Comparison of ENCODE assay signal across 4 cellular contexts in the genomic region with DNA sequence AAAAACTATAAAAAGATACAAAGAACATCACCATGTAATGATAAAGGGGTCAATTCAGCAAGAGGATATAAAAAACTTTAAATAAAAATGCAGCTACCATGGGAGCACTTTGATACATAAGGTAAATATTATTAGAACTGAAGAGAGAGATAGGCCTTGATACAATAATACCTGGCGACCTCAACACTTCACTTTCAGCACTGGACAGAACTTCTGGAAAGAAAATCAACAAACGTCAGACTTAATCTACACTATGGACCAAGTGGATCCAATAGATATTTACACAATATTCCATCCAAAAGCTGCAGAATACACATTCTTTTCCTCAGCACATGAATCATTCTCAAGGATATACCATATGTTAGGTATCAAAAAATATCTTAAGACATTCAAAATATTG.
A peak's percentile ranks its signal among the peaks of the same experiment; 100 is the strongest.
TF ChIP-seq lines count a peak whose summit lies in the region.

No MANE protein-coding gene starts in this region.

TF ChIP-seq in A549, 52 proteins besides CTCF, POLR2A, EP300 and RAD21 (continued from another document):
- TF ChIP-seq, protein P1, sequence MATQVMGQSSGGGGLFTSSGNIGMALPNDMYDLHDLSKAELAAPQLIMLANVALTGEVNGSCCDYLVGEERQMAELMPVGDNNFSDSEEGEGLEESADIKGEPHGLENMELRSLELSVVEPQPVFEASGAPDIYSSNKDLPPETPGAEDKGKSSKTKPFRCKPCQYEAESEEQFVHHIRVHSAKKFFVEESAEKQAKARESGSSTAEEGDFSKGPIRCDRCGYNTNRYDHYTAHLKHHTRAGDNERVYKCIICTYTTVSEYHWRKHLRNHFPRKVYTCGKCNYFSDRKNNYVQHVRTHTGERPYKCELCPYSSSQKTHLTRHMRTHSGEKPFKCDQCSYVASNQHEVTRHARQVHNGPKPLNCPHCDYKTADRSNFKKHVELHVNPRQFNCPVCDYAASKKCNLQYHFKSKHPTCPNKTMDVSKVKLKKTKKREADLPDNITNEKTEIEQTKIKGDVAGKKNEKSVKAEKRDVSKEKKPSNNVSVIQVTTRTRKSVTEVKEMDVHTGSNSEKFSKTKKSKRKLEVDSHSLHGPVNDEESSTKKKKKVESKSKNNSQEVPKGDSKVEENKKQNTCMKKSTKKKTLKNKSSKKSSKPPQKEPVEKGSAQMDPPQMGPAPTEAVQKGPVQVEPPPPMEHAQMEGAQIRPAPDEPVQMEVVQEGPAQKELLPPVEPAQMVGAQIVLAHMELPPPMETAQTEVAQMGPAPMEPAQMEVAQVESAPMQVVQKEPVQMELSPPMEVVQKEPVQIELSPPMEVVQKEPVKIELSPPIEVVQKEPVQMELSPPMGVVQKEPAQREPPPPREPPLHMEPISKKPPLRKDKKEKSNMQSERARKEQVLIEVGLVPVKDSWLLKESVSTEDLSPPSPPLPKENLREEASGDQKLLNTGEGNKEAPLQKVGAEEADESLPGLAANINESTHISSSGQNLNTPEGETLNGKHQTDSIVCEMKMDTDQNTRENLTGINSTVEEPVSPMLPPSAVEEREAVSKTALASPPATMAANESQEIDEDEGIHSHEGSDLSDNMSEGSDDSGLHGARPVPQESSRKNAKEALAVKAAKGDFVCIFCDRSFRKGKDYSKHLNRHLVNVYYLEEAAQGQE (IDR thresholded peaks at IDR 0.05): peak; percentile 33; the same call in 1 of the 2 replicates
- TF ChIP-seq, protein P2, sequence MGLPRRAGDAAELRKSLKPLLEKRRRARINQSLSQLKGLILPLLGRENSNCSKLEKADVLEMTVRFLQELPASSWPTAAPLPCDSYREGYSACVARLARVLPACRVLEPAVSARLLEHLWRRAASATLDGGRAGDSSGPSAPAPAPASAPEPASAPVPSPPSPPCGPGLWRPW (IDR thresholded peaks at IDR 0.05): no peak
TF ChIP-seq in A549: peak in this region for 1.

TF ChIP-seq in HEK293, 187 proteins besides CTCF, POLR2A, EP300 and RAD21 (continued from another document):
- TF ChIP-seq, protein P1 (tag by site-specific recombination; IDR thresholded peaks at IDR 0.05): peak; percentile 57; the same call in 1 of the 2 replicates

TF ChIP-seq in Ishikawa, 13 proteins besides CTCF, POLR2A, EP300 and RAD21 (continued from another document):
- TF ChIP-seq, protein P1 (IDR thresholded peaks at IDR 0.05; ENCODE audit: low read depth): peak; percentile 67
- TF ChIP-seq TAF1 (IDR thresholded peaks at IDR 0.05; ENCODE audit: low read depth) (no peak), ZBTB7A (IDR thresholded peaks at IDR 0.05; ENCODE audit: low read depth) (no peak)
- TF ChIP-seq, protein P3, sequence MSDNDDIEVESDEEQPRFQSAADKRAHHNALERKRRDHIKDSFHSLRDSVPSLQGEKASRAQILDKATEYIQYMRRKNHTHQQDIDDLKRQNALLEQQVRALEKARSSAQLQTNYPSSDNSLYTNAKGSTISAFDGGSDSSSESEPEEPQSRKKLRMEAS (IDR thresholded peaks at IDR 0.05): no peak
- TF ChIP-seq, protein P4, sequence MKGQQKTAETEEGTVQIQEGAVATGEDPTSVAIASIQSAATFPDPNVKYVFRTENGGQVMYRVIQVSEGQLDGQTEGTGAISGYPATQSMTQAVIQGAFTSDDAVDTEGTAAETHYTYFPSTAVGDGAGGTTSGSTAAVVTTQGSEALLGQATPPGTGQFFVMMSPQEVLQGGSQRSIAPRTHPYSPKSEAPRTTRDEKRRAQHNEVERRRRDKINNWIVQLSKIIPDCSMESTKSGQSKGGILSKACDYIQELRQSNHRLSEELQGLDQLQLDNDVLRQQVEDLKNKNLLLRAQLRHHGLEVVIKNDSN (IDR thresholded peaks at IDR 0.05): no peak
TF ChIP-seq in Ishikawa: peak in this region for 1.

TF ChIP-seq in WTC11, 78 proteins besides CTCF, POLR2A, EP300 and RAD21 (continued from another document and continues in another):
- TF ChIP-seq TCF7 (CRISPR knock-in tag; IDR thresholded peaks at IDR 0.05; ENCODE audit: low read depth) (no peak), SP1 (CRISPR knock-in tag; conservative IDR thresholded peaks at IDR 0.05) (no peak), NFE2L1 (CRISPR knock-in tag; IDR thresholded peaks at IDR 0.05) (no peak), MYBL2 (CRISPR knock-in tag; IDR thresholded peaks at IDR 0.05) (no peak)
- TF ChIP-seq, protein P5, sequence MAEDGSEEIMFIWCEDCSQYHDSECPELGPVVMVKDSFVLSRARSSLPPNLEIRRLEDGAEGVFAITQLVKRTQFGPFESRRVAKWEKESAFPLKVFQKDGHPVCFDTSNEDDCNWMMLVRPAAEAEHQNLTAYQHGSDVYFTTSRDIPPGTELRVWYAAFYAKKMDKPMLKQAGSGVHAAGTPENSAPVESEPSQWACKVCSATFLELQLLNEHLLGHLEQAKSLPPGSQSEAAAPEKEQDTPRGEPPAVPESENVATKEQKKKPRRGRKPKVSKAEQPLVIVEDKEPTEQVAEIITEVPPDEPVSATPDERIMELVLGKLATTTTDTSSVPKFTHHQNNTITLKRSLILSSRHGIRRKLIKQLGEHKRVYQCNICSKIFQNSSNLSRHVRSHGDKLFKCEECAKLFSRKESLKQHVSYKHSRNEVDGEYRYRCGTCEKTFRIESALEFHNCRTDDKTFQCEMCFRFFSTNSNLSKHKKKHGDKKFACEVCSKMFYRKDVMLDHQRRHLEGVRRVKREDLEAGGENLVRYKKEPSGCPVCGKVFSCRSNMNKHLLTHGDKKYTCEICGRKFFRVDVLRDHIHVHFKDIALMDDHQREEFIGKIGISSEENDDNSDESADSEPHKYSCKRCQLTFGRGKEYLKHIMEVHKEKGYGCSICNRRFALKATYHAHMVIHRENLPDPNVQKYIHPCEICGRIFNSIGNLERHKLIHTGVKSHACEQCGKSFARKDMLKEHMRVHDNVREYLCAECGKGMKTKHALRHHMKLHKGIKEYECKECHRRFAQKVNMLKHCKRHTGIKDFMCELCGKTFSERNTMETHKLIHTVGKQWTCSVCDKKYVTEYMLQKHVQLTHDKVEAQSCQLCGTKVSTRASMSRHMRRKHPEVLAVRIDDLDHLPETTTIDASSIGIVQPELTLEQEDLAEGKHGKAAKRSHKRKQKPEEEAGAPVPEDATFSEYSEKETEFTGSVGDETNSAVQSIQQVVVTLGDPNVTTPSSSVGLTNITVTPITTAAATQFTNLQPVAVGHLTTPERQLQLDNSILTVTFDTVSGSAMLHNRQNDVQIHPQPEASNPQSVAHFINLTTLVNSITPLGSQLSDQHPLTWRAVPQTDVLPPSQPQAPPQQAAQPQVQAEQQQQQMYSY (CRISPR knock-in tag; IDR thresholded peaks at IDR 0.05): no peak
- TF ChIP-seq, protein P6, sequence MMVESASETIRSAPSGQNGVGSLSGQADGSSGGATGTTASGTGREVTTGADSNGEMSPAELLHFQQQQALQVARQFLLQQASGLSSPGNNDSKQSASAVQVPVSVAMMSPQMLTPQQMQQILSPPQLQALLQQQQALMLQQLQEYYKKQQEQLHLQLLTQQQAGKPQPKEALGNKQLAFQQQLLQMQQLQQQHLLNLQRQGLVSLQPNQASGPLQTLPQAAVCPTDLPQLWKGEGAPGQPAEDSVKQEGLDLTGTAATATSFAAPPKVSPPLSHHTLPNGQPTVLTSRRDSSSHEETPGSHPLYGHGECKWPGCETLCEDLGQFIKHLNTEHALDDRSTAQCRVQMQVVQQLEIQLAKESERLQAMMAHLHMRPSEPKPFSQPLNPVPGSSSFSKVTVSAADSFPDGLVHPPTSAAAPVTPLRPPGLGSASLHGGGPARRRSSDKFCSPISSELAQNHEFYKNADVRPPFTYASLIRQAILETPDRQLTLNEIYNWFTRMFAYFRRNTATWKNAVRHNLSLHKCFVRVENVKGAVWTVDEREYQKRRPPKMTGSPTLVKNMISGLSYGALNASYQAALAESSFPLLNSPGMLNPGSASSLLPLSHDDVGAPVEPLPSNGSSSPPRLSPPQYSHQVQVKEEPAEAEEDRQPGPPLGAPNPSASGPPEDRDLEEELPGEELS (CRISPR knock-in tag; IDR thresholded peaks at IDR 0.05): no peak
- TF ChIP-seq, protein P7, sequence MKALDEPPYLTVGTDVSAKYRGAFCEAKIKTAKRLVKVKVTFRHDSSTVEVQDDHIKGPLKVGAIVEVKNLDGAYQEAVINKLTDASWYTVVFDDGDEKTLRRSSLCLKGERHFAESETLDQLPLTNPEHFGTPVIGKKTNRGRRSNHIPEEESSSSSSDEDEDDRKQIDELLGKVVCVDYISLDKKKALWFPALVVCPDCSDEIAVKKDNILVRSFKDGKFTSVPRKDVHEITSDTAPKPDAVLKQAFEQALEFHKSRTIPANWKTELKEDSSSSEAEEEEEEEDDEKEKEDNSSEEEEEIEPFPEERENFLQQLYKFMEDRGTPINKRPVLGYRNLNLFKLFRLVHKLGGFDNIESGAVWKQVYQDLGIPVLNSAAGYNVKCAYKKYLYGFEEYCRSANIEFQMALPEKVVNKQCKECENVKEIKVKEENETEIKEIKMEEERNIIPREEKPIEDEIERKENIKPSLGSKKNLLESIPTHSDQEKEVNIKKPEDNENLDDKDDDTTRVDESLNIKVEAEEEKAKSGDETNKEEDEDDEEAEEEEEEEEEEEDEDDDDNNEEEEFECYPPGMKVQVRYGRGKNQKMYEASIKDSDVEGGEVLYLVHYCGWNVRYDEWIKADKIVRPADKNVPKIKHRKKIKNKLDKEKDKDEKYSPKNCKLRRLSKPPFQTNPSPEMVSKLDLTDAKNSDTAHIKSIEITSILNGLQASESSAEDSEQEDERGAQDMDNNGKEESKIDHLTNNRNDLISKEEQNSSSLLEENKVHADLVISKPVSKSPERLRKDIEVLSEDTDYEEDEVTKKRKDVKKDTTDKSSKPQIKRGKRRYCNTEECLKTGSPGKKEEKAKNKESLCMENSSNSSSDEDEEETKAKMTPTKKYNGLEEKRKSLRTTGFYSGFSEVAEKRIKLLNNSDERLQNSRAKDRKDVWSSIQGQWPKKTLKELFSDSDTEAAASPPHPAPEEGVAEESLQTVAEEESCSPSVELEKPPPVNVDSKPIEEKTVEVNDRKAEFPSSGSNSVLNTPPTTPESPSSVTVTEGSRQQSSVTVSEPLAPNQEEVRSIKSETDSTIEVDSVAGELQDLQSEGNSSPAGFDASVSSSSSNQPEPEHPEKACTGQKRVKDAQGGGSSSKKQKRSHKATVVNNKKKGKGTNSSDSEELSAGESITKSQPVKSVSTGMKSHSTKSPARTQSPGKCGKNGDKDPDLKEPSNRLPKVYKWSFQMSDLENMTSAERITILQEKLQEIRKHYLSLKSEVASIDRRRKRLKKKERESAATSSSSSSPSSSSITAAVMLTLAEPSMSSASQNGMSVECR (CRISPR knock-in tag; IDR thresholded peaks at IDR 0.05; ENCODE audit: borderline replicate concordance): no peak
- TF ChIP-seq, protein P8, sequence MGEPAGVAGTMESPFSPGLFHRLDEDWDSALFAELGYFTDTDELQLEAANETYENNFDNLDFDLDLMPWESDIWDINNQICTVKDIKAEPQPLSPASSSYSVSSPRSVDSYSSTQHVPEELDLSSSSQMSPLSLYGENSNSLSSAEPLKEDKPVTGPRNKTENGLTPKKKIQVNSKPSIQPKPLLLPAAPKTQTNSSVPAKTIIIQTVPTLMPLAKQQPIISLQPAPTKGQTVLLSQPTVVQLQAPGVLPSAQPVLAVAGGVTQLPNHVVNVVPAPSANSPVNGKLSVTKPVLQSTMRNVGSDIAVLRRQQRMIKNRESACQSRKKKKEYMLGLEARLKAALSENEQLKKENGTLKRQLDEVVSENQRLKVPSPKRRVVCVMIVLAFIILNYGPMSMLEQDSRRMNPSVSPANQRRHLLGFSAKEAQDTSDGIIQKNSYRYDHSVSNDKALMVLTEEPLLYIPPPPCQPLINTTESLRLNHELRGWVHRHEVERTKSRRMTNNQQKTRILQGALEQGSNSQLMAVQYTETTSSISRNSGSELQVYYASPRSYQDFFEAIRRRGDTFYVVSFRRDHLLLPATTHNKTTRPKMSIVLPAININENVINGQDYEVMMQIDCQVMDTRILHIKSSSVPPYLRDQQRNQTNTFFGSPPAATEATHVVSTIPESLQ (CRISPR knock-in tag; IDR thresholded peaks at IDR 0.05): no peak
- TF ChIP-seq, protein P4 (CRISPR knock-in tag; IDR thresholded peaks at IDR 0.05): no peak
